Comparison of ENCODE assay signal across 30 cellular contexts in the genomic region with DNA sequence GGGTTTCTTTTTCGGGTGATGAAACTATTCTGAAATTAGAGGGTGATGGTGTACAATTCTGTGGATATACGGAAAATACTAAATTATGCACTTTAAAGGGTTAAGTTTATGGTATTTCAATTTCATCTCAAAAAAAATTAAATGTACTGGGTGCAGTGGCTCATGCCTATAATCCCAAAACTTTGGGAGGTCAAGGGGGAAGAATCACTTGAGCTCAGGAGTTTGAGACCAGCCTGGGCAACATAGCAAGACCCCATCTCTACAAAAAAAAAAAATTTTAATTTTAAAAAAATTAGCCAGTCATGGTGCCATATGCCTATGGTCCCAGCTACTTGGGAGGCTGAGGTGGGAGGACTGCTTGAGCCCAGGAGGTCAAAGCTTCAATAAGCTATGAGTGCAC.
"Had no signal": no experiment of that assay in that cellular context is flagged by ENCODE, and none has a peak within 500 bp of the region (broad histone marks: within the 10 kb centered on the region; RNA-seq: fewer than 3 reads in every experiment).

No MANE protein-coding gene starts in this region.

- H3K4me1 ChIP-seq: neural progenitor cell, parathyroid adenoma, psoas muscle, testis had no signal

- H3K36me3 ChIP-seq: neural progenitor cell, ovary, suprapubic skin, transverse colon, upper lobe of left lung, vagina had no signal

- H3K36me3 Mint-ChIP-seq: natural killer cell had no signal

- H3K9ac ChIP-seq: neural progenitor cell, parathyroid adenoma had no signal

- H3K27ac ChIP-seq: neural progenitor cell, ovary, parathyroid adenoma, psoas muscle, skin epidermis, spleen, suprapubic skin, testis, transverse colon, upper lobe of left lung, vagina had no signal

- H2AFZ ChIP-seq: neural progenitor cell, parathyroid adenoma had no signal

- H3K4me3 ChIP-seq: neural progenitor cell, ovary, psoas muscle, skin epidermis, smooth muscle cell, spleen, suprapubic skin, testis, tibial artery, transverse colon, upper lobe of left lung, vagina had no signal

- H3K27ac Mint-ChIP-seq: natural killer cell; nephron; neural progenitor cell; progenitor cell of endocrine pancreas; stimulated activated memory B cell treated with anti-CD40 and anti-IgM and Interleukin-4, amounts not matched to agents 10 μg/mL and 1 μg/mL and 100 μg/mL, for 72 hours; stimulated activated naive CD8-positive, alpha-beta T cell treated with anti-CD3 and anti-CD28 coated beads, Interleukin-15, amount 100 ng/mL, for 72 hours had no signal

- H3K27me3 ChIP-seq: neural progenitor cell, ovary, spleen, suprapubic skin, testis, tibial artery, transverse colon, upper lobe of left lung, vagina had no signal

- H3K9me3 Mint-ChIP-seq: natural killer cell had no signal

- H3K4me3 Mint-ChIP-seq: natural killer cell; nephron; neural progenitor cell; stimulated activated memory B cell treated with anti-CD40 and anti-IgM and Interleukin-4, amounts not matched to agents 10 μg/mL and 1 μg/mL and 100 μg/mL, for 72 hours; stimulated activated naive CD8-positive, alpha-beta T cell treated with anti-CD3 and anti-CD28 coated beads, Interleukin-15, amount 100 ng/mL, for 72 hours had no signal

- FAIRE-seq: urothelium cell line had no signal

- ATAC-seq: natural killer cell; psoas muscle; right cardiac atrium; sciatic nerve; stimulated activated memory B cell treated with anti-CD40 and anti-IgM and Interleukin-4, amounts not matched to agents 10 μg/mL and 1 μg/mL and 100 μg/mL, for 72 hours; stimulated activated naive CD8-positive, alpha-beta T cell treated with anti-CD3 and anti-CD28 coated beads, Interleukin-15, amount 100 ng/mL, for 72 hours; stimulated activated naive CD8-positive, alpha-beta T cell treated with anti-CD3 and anti-CD28 coated beads, Interleukin-15, Interleukin-2, amounts not matched to agents 100 U/mL and 50 U/mL, for 24 hours had no signal

- H3K4me2 ChIP-seq: neural progenitor cell, smooth muscle cell had no signal

- H3K27me3 Mint-ChIP-seq: progenitor cell of endocrine pancreas; stimulated activated memory B cell treated with anti-CD40 and anti-IgM and Interleukin-4, amounts not matched to agents 10 μg/mL and 1 μg/mL and 100 μg/mL, for 72 hours; stimulated activated naive CD8-positive, alpha-beta T cell treated with anti-CD3 and anti-CD28 coated beads, Interleukin-15, amount 100 ng/mL, for 72 hours had no signal

- DNase-seq: natural killer cell; occipital lobe; ovary; posterior cingulate gyrus; psoas muscle; right cardiac atrium; spleen; stimulated activated CD4-positive, alpha-beta T cell treated with anti-CD3 and anti-CD28 coated beads, Interleukin-12 subunit alpha, Interleukin-12 subunit beta, amount 100 ng/mL, for 4 hours; stimulated activated CD4-positive, alpha-beta T cell treated with anti-CD3 and anti-CD28 coated beads, Interleukin-1b, Interleukin-23, amount 100 ng/mL, for 48 hours; stimulated activated CD4-positive, alpha-beta T cell treated with anti-CD3 and anti-CD28 coated beads, Interleukin-4, amount 100 ng/mL, for 1 hour; stimulated activated CD4-positive, alpha-beta T cell treated with anti-CD3 and anti-CD28 coated beads, Interleukin-4, amount 100 ng/mL, for 4 hours; stimulated activated CD8-positive, alpha-beta memory T cell treated with anti-CD3 and anti-CD28 coated beads, Interleukin-4, amount 100 ng/mL, for 48 hours; stimulated activated naive CD4-positive, alpha-beta T cell; stimulated activated naive CD8-positive, alpha-beta T cell treated with anti-CD3 and anti-CD28 coated beads, Interleukin-15, amount 100 ng/mL, for 72 hours; stimulated activated naive CD8-positive, alpha-beta T cell treated with anti-CD3 and anti-CD28 coated beads, Interleukin-15, Interleukin-2, amounts not matched to agents 100 U/mL and 50 U/mL, for 24 hours; testis; tibial artery; transverse colon; upper lobe of left lung had no signal

- H3K9me3 ChIP-seq: ovary, psoas muscle, suprapubic skin, testis, tibial artery, transverse colon, upper lobe of left lung, vagina had no signal
